ENCODE assay signal across 18 cellular contexts in the genomic region with DNA sequence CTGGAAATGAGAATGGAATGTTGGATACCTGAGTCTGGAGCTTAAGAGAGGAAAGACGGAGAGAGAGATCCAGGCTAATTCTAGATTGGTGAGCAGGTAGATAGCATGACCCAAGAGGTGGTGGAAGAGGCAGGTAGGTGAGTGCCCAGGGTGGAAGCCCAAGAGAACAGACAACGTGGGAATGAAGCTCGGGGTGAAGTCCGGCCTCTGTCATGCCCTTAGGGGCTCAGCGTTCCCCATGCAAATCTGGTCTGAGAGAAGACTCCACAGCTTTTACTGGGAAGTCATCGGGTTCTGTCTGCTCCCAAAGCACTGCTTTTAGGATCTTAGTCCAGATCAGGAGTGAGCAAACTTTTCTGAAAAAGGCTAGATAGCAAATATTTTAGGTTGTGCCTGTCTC. TPM values are rescaled to one million over a fixed set of nuclear protein-coding genes. Genes with fewer than 3 reads are reported as not detected.
DNase-seq lines count a peak whose midpoint lies in the region; ATAC-seq and TF ChIP-seq lines count a peak whose summit lies in the region.
"Had no signal": no experiment of that assay in that cellular context is flagged by ENCODE, and none has a peak within 500 bp of the region (broad histone marks: within the 10 kb centered on the region; RNA-seq: fewer than 3 reads in every experiment).

No MANE protein-coding gene starts in this region.

- peak overlapping the region; percentile 24 for H3K27ac Mint-ChIP-seq in activated naive CD8-positive, alpha-beta T cell treated with anti-CD3 and anti-CD28 coated beads, Interleukin-2, amount 50 U/mL, for 24 hours
- no peak overlapping the region for H3K27ac Mint-ChIP-seq in neural crest cell (ENCODE audit: unreplicated experiment)
- H3K27ac Mint-ChIP-seq: T-helper 2 cell treated with Interferon-gamma antibody and Interleukin-4, amounts not matched to agents 5 μg/mL and 100 μg/mL, for 36 hours had no signal

- no peak overlapping the region for H3K4me3 ChIP-seq in Karpas-422 (ENCODE audit: low read length)
- H3K4me3 ChIP-seq: A549, upper lobe of right lung had no signal

- no peaks in the 10 kb centered on the region for H4K20me1 ChIP-seq in Karpas-422 (ENCODE audit: insufficient read depth, low read depth, low read length)

- peak overlapping the region; percentile 52 for H3K4me2 ChIP-seq in Karpas-422 (ENCODE audit: low read depth, low read length, poor library complexity, severe bottlenecking)
- H3K4me2 ChIP-seq: A549 had no signal

- H3K79me2 ChIP-seq in Karpas-422 (ENCODE audit: low read length), result peaks cover 49% of the 10 kb centered on the region

- H3K4me1 ChIP-seq in Karpas-422 (ENCODE audit: low read length), result peaks cover 28% of the 10 kb centered on the region

- H3K9me3 ChIP-seq in Karpas-422 (ENCODE audit: low read length), result no peaks in the 10 kb centered on the region
- H3K9me3 ChIP-seq: A549, upper lobe of right lung had no signal

- H3K9me3 Mint-ChIP-seq in activated naive CD8-positive, alpha-beta T cell treated with anti-CD3 and anti-CD28 coated beads, Interleukin-2, amount 50 U/mL, for 24 hours, result no peaks in the 10 kb centered on the region
- H3K9me3 Mint-ChIP-seq in neural crest cell, result no peaks in the 10 kb centered on the region
- H3K9me3 Mint-ChIP-seq: effector memory CD8-positive, alpha-beta T cell; T-helper 2 cell treated with Interferon-gamma antibody and Interleukin-4, amounts not matched to agents 5 μg/mL and 100 μg/mL, for 36 hours had no signal

- no peaks in the 10 kb centered on the region for H3K27me3 Mint-ChIP-seq in activated naive CD8-positive, alpha-beta T cell treated with anti-CD3 and anti-CD28 coated beads, Interleukin-2, amount 50 U/mL, for 24 hours
- H3K27me3 Mint-ChIP-seq in neural crest cell (ENCODE audit: low read depth), result no peaks in the 10 kb centered on the region
- H3K27me3 Mint-ChIP-seq: effector memory CD8-positive, alpha-beta T cell had no signal

- peaks cover 37% of the 10 kb centered on the region for H3K4me1 Mint-ChIP-seq in activated naive CD8-positive, alpha-beta T cell treated with anti-CD3 and anti-CD28 coated beads, Interleukin-2, amount 50 U/mL, for 24 hours
- H3K4me1 Mint-ChIP-seq in neural crest cell, result peaks cover 29% of the 10 kb centered on the region

- H3K27ac ChIP-seq in Karpas-422 (ENCODE audit: low read length), result peak overlapping the region; percentile 46
- H3K27ac ChIP-seq: A549, upper lobe of right lung had no signal

- H3K9me2 ChIP-seq in Karpas-422 (replicated peaks; ENCODE audit: insufficient read depth, low read length), result no peaks in the 10 kb centered on the region

- H2AFZ ChIP-seq in Karpas-422 (ENCODE audit: low read length), result no peak overlapping the region

- H3K4me3 Mint-ChIP-seq in activated naive CD8-positive, alpha-beta T cell treated with anti-CD3 and anti-CD28 coated beads, Interleukin-2, amount 50 U/mL, for 24 hours, result no peak overlapping the region
- peak overlapping the region; percentile 49 for H3K4me3 Mint-ChIP-seq in neural crest cell

- no peaks in the 10 kb centered on the region for H3K27me3 ChIP-seq in Karpas-422 (ENCODE audit: low read length)
- H3K27me3 ChIP-seq: upper lobe of right lung had no signal

- H3K36me3 ChIP-seq in Karpas-422 (ENCODE audit: insufficient read depth, low read length), result peaks cover 20% of the 10 kb centered on the region; the same call in 1 of the 2 replicates

- no peak for ATAC-seq in activated naive CD8-positive, alpha-beta T cell treated with anti-CD3 and anti-CD28 coated beads, Interleukin-2, amount 50 U/mL, for 24 hours
- no peak for ATAC-seq in GM18868 (IDR thresholded peaks at IDR 0.05; ENCODE audit: unreplicated experiment)
- ATAC-seq: A549; activated CD4-positive, CD25-positive, alpha-beta regulatory T cell treated with anti-CD3 and anti-CD28 coated beads, Interleukin-2, amount 50 U/mL, for 24 hours; effector memory CD8-positive, alpha-beta T cell; upper lobe of right lung had no signal

- DNase-seq in activated CD8-positive, alpha-beta memory T cell treated with anti-CD3 and anti-CD28 coated beads, Interleukin-2, amount 50 U/mL, for 48 hours, result peak; percentile 43
- DNase-seq in activated CD8-positive, alpha-beta memory T cell treated with anti-CD3 and anti-CD28 coated beads, Interleukin-2, amount 50 U/mL, for 4 hours, result no peak
- DNase-seq in Karpas-422 (no peak), neural crest cell (ENCODE audit: low read depth, low spot score) (no peak), DMS114 treated with DMSO at 0.1 percent for 48 hours (lab: John Stamatoyannopoulos, UW; ENCODE audit: unreplicated experiment) (no peak), NCI-H1105 treated with DMSO at 0.1 percent for 48 hours (lab: John Stamatoyannopoulos, UW) (no peak)
- no peak for DNase-seq in activated naive CD8-positive, alpha-beta T cell treated with anti-CD3 and anti-CD28 coated beads, Interleukin-2, amount 50 U/mL, for 24 hours
- DNase-seq: effector memory CD8-positive, alpha-beta T cell; mesendoderm; NCI-H1694 treated with DMSO at 0.1 percent for 48 hours; NCI-H345; stimulated activated CD4-positive, alpha-beta T cell treated with anti-CD3 and anti-CD28 coated beads, Interleukin-12 subunit alpha, Interleukin-12 subunit beta, amount 100 ng/mL, for 4 hours; upper lobe of right lung had no signal

- peaks cover 49% of the 10 kb centered on the region for H3K36me3 Mint-ChIP-seq in activated naive CD8-positive, alpha-beta T cell treated with anti-CD3 and anti-CD28 coated beads, Interleukin-2, amount 50 U/mL, for 24 hours (ENCODE audit: low read depth)
- peaks cover 20% of the 10 kb centered on the region for H3K36me3 Mint-ChIP-seq in neural crest cell (ENCODE audit: low read depth)

- no peak for TF ChIP-seq CTCF in neural crest cell (conservative IDR thresholded peaks at IDR 0.05)

- peak overlapping the region; percentile 48; the same call in 1 of the 2 replicates for H3K9ac ChIP-seq in Karpas-422 (ENCODE audit: low read length)

RNA-seq across cellular contexts. Expression of gene NELFCD, which starts 3.6 kb away (rescaled TPM):
- 51.3 and 57.5 TPM in 2 replicates for total RNA-seq in Karpas-422 (2014; rRNA removed; shearing (Covaris generic); ENCODE audit: low replicate concordance)
- 117 and 130 TPM in 2 replicates for total RNA-seq in neural crest cell

RNA-seq across cellular contexts. Expression of gene CTSZ, which starts 22.4 kb away (rescaled TPM):
- 111 and 215 TPM in 2 replicates for total RNA-seq in Karpas-422 (2014; rRNA removed; shearing (Covaris generic); ENCODE audit: low replicate concordance)
- 22.7 and 23.6 TPM in 2 replicates for total RNA-seq in neural crest cell

RNA-seq across cellular contexts. Expression of gene TUBB1, which starts 34.5 kb away (rescaled TPM):
- total RNA-seq in Karpas-422 (2014; rRNA removed; shearing (Covaris generic); ENCODE audit: low replicate concordance), result not detected in 2 replicates
- total RNA-seq in neural crest cell, result not detected in 2 replicates
- total RNA-seq: renal cortical epithelial cell had no signal

RNA-seq across cellular contexts. Expression of gene ATP5F1E, which starts 47.4 kb away (rescaled TPM):
- total RNA-seq in Karpas-422 (2014; rRNA removed; shearing (Covaris generic); ENCODE audit: low replicate concordance), result 47.0 and 78.9 TPM in 2 replicates
- total RNA-seq in neural crest cell, result 66.0 and 74.9 TPM in 2 replicates

RNA-seq across cellular contexts. Expression of gene PRELID3B, which starts 57.9 kb away (rescaled TPM):
- 104 and 271 TPM in 2 replicates for total RNA-seq in Karpas-422 (2014; rRNA removed; shearing (Covaris generic); ENCODE audit: low replicate concordance)
- total RNA-seq in neural crest cell, result 45.3 and 53.6 TPM in 2 replicates
